In the genomic region with DNA sequence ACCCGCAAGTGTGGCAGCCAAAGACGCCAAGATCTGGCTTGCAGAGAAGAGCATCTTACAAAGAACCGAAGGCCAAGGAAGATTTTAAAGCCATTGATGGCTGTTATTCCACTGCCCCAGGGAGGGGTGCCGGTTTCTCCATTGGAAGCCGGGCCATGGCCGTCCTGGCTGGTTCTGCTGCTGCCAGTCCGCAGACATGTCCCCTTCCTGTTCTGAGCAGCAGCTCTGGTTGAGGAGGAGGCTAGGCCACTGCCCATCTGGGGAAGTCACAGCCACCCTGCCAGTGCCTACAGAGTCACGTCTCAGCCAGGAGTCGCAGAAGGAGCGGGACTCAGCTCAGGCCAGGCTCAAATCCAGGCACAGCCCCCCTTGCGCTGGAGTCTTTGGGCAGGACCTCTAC, we compare ENCODE assay signal across 21 cellular contexts. TPM values are rescaled to one million over a fixed set of nuclear protein-coding genes. Genes with fewer than 3 reads are reported as not detected.
"Had no signal": no experiment of that assay in that cellular context is flagged by ENCODE, and none has a peak within 500 bp of the region (broad histone marks: within the 10 kb centered on the region; RNA-seq: fewer than 3 reads in every experiment).

No MANE protein-coding gene starts in this region.

- H3K4me1 ChIP-seq: prostate gland, upper lobe of left lung had no signal

- ATAC-seq: activated CD4-positive, alpha-beta T cell treated with anti-CD3 and anti-CD28 coated beads for 36 hours; activated naive CD8-positive, alpha-beta T cell treated with anti-CD3 and anti-CD28 coated beads, Interleukin-2, amount 50 U/mL, for 24 hours; activated T-helper 17 cell treated with anti-CD3 and anti-CD28 coated beads, Interleukin-2, amount 50 U/mL, for 72 hours had no signal

- H3K4me3 Mint-ChIP-seq: activated CD4-positive, alpha-beta memory T cell treated with anti-CD3 and anti-CD28 coated beads for 36 hours; activated CD4-positive, alpha-beta T cell treated with anti-CD3 and anti-CD28 coated beads for 36 hours; activated naive CD4-positive, alpha-beta T cell treated with anti-CD3 and anti-CD28 coated beads for 36 hours; activated naive CD8-positive, alpha-beta T cell treated with anti-CD3 and anti-CD28 coated beads, Interleukin-2, amount 50 U/mL, for 24 hours; activated T-helper 17 cell treated with anti-CD3 and anti-CD28 coated beads, Interleukin-2, amount 50 U/mL, for 72 hours; nephron; stimulated activated memory B cell treated with anti-CD40 and anti-IgM and Interleukin-4, amounts not matched to agents 10 μg/mL and 1 μg/mL and 100 μg/mL, for 72 hours; WTC11 had no signal

- H3K27ac Mint-ChIP-seq: activated CD4-positive, alpha-beta memory T cell treated with anti-CD3 and anti-CD28 coated beads for 36 hours; activated CD4-positive, alpha-beta T cell treated with anti-CD3 and anti-CD28 coated beads for 36 hours; activated naive CD4-positive, alpha-beta T cell treated with anti-CD3 and anti-CD28 coated beads for 36 hours; activated naive CD8-positive, alpha-beta T cell treated with anti-CD3 and anti-CD28 coated beads, Interleukin-2, amount 50 U/mL, for 24 hours; activated T-helper 17 cell treated with anti-CD3 and anti-CD28 coated beads, Interleukin-2, amount 50 U/mL, for 72 hours; nephron; stimulated activated memory B cell treated with anti-CD40 and anti-IgM and Interleukin-4, amounts not matched to agents 10 μg/mL and 1 μg/mL and 100 μg/mL, for 72 hours; WTC11 had no signal

- H3K4me1 Mint-ChIP-seq: activated CD4-positive, alpha-beta T cell treated with anti-CD3 and anti-CD28 coated beads for 36 hours; activated naive CD8-positive, alpha-beta T cell treated with anti-CD3 and anti-CD28 coated beads, Interleukin-2, amount 50 U/mL, for 24 hours; activated T-helper 17 cell treated with anti-CD3 and anti-CD28 coated beads, Interleukin-2, amount 50 U/mL, for 72 hours; stimulated activated memory B cell treated with anti-CD40 and anti-IgM and Interleukin-4, amounts not matched to agents 10 μg/mL and 1 μg/mL and 100 μg/mL, for 72 hours had no signal

- H3K4me3 ChIP-seq: gastroesophageal sphincter, lung, prostate gland, sigmoid colon, SK-N-MC, testis, upper lobe of left lung had no signal

- H3K9me3 Mint-ChIP-seq: activated CD4-positive, alpha-beta memory T cell treated with anti-CD3 and anti-CD28 coated beads for 36 hours; activated naive CD4-positive, alpha-beta T cell treated with anti-CD3 and anti-CD28 coated beads for 36 hours; activated naive CD8-positive, alpha-beta T cell treated with anti-CD3 and anti-CD28 coated beads, Interleukin-2, amount 50 U/mL, for 24 hours; activated T-helper 17 cell treated with anti-CD3 and anti-CD28 coated beads, Interleukin-2, amount 50 U/mL, for 72 hours; stimulated activated memory B cell treated with anti-CD40 and anti-IgM and Interleukin-4, amounts not matched to agents 10 μg/mL and 1 μg/mL and 100 μg/mL, for 72 hours had no signal

- H3K36me3 ChIP-seq: brain microvascular endothelial cell, gastroesophageal sphincter, prostate gland, upper lobe of left lung had no signal

- H3K9me3 ChIP-seq: prostate gland, sigmoid colon, testis, upper lobe of left lung had no signal

- H3K27me3 ChIP-seq: brain microvascular endothelial cell, gastroesophageal sphincter, sigmoid colon, testis, upper lobe of left lung had no signal

- DNase-seq: activated CD4-positive, alpha-beta memory T cell treated with anti-CD3 and anti-CD28 coated beads for 36 hours; activated CD4-positive, alpha-beta T cell treated with anti-CD3 and anti-CD28 coated beads for 36 hours; activated naive CD4-positive, alpha-beta T cell treated with anti-CD3 and anti-CD28 coated beads for 36 hours; activated naive CD8-positive, alpha-beta T cell treated with anti-CD3 and anti-CD28 coated beads, Interleukin-2, amount 50 U/mL, for 24 hours; activated T-cell treated with anti-CD3 and anti-CD28 coated beads, Interleukin-2, amount 50 U/mL, for 1 hour; anterior cingulate cortex; brain microvascular endothelial cell; cortex of kidney; midbrain; sigmoid colon; stimulated activated CD4-positive, alpha-beta T cell treated with anti-CD3 and anti-CD28 coated beads, Interleukin-4, amount 100 ng/mL, for 4 hours; testis had no signal

- H3K36me3 Mint-ChIP-seq: activated CD4-positive, alpha-beta memory T cell treated with anti-CD3 and anti-CD28 coated beads for 36 hours; stimulated activated memory B cell treated with anti-CD40 and anti-IgM and Interleukin-4, amounts not matched to agents 10 μg/mL and 1 μg/mL and 100 μg/mL, for 72 hours; WTC11 had no signal

- H3K27ac ChIP-seq: brain microvascular endothelial cell, prostate gland, SK-N-MC, testis, upper lobe of left lung had no signal

RNA-seq across cellular contexts. Expression of gene NTSR1, which starts 45.0 kb away (rescaled TPM):
- total RNA-seq: activated CD4-positive, alpha-beta memory T cell treated with anti-CD3 and anti-CD28 coated beads for 36 hours; activated naive CD4-positive, alpha-beta T cell treated with anti-CD3 and anti-CD28 coated beads for 36 hours; activated T-helper 17 cell treated with anti-CD3 and anti-CD28 coated beads, Interleukin-2, amount 50 U/mL, for 72 hours had no signal
